ENCODE assay signal across 16 cellular contexts in genomic region chr12:132427999-132428871, GRCh38.
DNase-seq lines count a peak whose midpoint lies in the region; ATAC-seq, FAIRE-seq and TF ChIP-seq lines count a peak whose summit lies in the region.
"Had no signal": no experiment of that assay in that cellular context is flagged by ENCODE, and none has a peak within 500 bp of the region (broad histone marks: within the 10 kb centered on the region; RNA-seq: fewer than 3 reads in every experiment).

No MANE protein-coding gene starts in this region.

- H3K9me3 Mint-ChIP-seq in CD14-positive monocyte, result peaks cover 6 to 20% (median 10%) of the 10 kb centered on the region in 7 donors

- no peaks in the 10 kb centered on the region for H3K36me3 Mint-ChIP-seq in CD14-positive monocyte
- H3K36me3 Mint-ChIP-seq: CD4-positive, alpha-beta memory T cell had no signal

- no peak overlapping the region for H3K27ac ChIP-seq in K562 (ENCODE audit: extremely low read depth, low read depth, low read length)
- H3K27ac ChIP-seq: esophagus muscularis mucosa had no signal

- CTCF ChIA-PET in K562 (lab: Yijun Ruan, JAX; ENCODE audit: low intra/inter-chr PET ratio), result no interaction called here

- no peaks in the 10 kb centered on the region; the same call in none of the 2 replicates for H4K20me1 ChIP-seq in K562 (replicated peaks; ENCODE audit: control insufficient read depth, insufficient read depth, low read length)

- no peak for FAIRE-seq in K562 (lab: Jason Lieb, UNC)

- no peaks in the 10 kb centered on the region for H3K9me1 ChIP-seq in K562 (ENCODE audit: control insufficient read depth, insufficient read depth, low read length)

- no TSS peak for BruUV-seq in K562 (replicated peaks; lab: Mats Ljungman, UMichigan)

- peak overlapping the region in 1 of 2 experiments; percentile 71; a peak in 1 of 4 replicates for H3K9ac ChIP-seq in K562 (ENCODE audit: insufficient read depth in 1 of 2, low read depth in 2 of 2, low read length in 2 of 2)

- H3K27me3 Mint-ChIP-seq in CD14-positive monocyte (ENCODE audit: low read depth in 3 of 3), result peaks cover 19 to 44% (median 42%) of the 10 kb centered on the region in 3 donors
- H3K27me3 Mint-ChIP-seq: activated CD4-positive, alpha-beta memory T cell treated with anti-CD3 and anti-CD28 coated beads, Interleukin-2, amount 10 ng/mL, durations not matched to agents 7 days and 5 days; CD4-positive, alpha-beta memory T cell had no signal

- TF ChIP-seq POLR2A in K562 (conservative IDR thresholded peaks at IDR 0.05), result no peak

- peaks cover 32 to 79% of the 10 kb centered on the region in 2 experiments; a peak in 4 of 5 replicates for H3K27me3 ChIP-seq in K562 (ENCODE audit: control insufficient read depth in 2 of 2, insufficient read depth in 2 of 2, low read length in 2 of 2)

- H3K27ac Mint-ChIP-seq in CD14-positive monocyte, result peak overlapping the region in 5 of 7 donors; percentile 65 to 82 (median 74)
- H3K27ac Mint-ChIP-seq: activated CD4-positive, alpha-beta memory T cell treated with anti-CD3 and anti-CD28 coated beads, Interleukin-2, amount 10 ng/mL, durations not matched to agents 7 days and 5 days; CD4-positive, alpha-beta memory T cell had no signal

- peaks cover 20% of the 10 kb centered on the region for H3K4me1 Mint-ChIP-seq in CD14-positive monocyte

- TF ChIP-seq EP300 in K562 (IDR thresholded peaks at IDR 0.05; ENCODE audit: low read length), result no peak

- peak overlapping the region; percentile 71 to 88 for H3K4me3 Mint-ChIP-seq in CD14-positive monocyte
- H3K4me3 Mint-ChIP-seq: activated CD4-positive, alpha-beta memory T cell treated with anti-CD3 and anti-CD28 coated beads, Interleukin-2, amount 10 ng/mL, durations not matched to agents 7 days and 5 days had no signal

- POLR2A ChIA-PET in K562 (lab: Yijun Ruan, JAX), result interaction anchor here (0.7 to 0.8 kb wide), 2 partner anchors 131 to 870 kb away, joined by 3 read pairs; no protein-coding TSS in a partner anchor

- H3K36me3 ChIP-seq in K562 (ENCODE audit: control insufficient read depth, insufficient read depth, low read length), result no peaks in the 10 kb centered on the region
- no peaks in the 10 kb centered on the region for H3K36me3 ChIP-seq in mucosa of descending colon (ENCODE audit: low read depth)
- H3K36me3 ChIP-seq: esophagus muscularis mucosa had no signal

- no peak for DNase-seq in CD14-positive monocyte (ENCODE audit: low spot score)
- peak; percentile 88 for DNase-seq in HT-29 (ENCODE audit: low spot score)
- DNase-seq in K562 (ENCODE audit: extremely low read depth in 1 of 4, low spot score in 3 of 4), result no peak
- DNase-seq in mucosa of descending colon, result no peak
- no peak for DNase-seq in NCI-H446 treated with DMSO at 0.1 percent for 48 hours (lab: John Stamatoyannopoulos, UW)
- no peak for DNase-seq in central memory CD4-positive, alpha-beta T cell
- DNase-seq: activated CD4-positive, alpha-beta memory T cell treated with anti-CD3 and anti-CD28 coated beads, Interleukin-2, amount 10 ng/mL, durations not matched to agents 7 days and 5 days; activated gamma-delta T cell treated with Interleukin-2 at 50 U/mL for 16 hours; CD4-positive, alpha-beta memory T cell; NCI-H1048; stimulated activated CD4-positive, alpha-beta T cell treated with anti-CD3 and anti-CD28 coated beads, Interleukin-2, amount 100 ng/mL, for 24 hours; stimulated activated naive CD4-positive, alpha-beta T cell treated with Interleukin-2 at 50 U/mL for 16 hours; T-helper 2 cell had no signal

- H3K4me3 ChIP-seq in K562, result no peak overlapping the region
- no peak overlapping the region for H3K4me3 ChIP-seq in mucosa of descending colon
- H3K4me3 ChIP-seq: esophagus muscularis mucosa had no signal

- 15% methylated on average over 34 of the region's 38 CpGs for WGBS in K562 (ENCODE audit: insufficient coverage, low coverage, missing lambda C conversion rate)

- H2AFZ ChIP-seq in K562 (ENCODE audit: low read depth, low read length), result no peak overlapping the region

- H3K4me1 ChIP-seq in K562 (replicated peaks in 1 of 2; ENCODE audit: control insufficient read depth in 2 of 2, insufficient read depth in 2 of 2, low read length in 2 of 2) (peaks cover 2 to 50% of the 10 kb centered on the region in 2 experiments; a peak in 4 of 5 replicates), mucosa of descending colon (ENCODE audit: low read depth) (peaks cover 20% of the 10 kb centered on the region)

- in situ Hi-C loops in K562 (cut with MboI), result no loop called here

- ATAC-seq in K562, result peak; percentile 13; the same call in 1 of the 3 replicates
- ATAC-seq in mucosa of descending colon, result peak; percentile 40
- no peak for ATAC-seq in HG02642 (IDR thresholded peaks at IDR 0.05; ENCODE audit: poor library complexity, unreplicated experiment)
- no peak for ATAC-seq in GM18909 (IDR thresholded peaks at IDR 0.05; ENCODE audit: poor library complexity, unreplicated experiment)

- TF ChIP-seq CTCF in CD14-positive monocyte (IDR thresholded peaks at IDR 0.05) (no peak), K562 (IDR thresholded peaks at IDR 0.05 in 2 of 3, conservative IDR thresholded peaks at IDR 0.05 in 1 of 3; ENCODE audit: insufficient read depth in 2 of 3, low read depth in 1 of 3, low read length in 3 of 3) (peak in 2 of 3 experiments; percentile 16 to 36; a peak in 2 of 6 replicates), mucosa of descending colon (IDR thresholded peaks at IDR 0.05) (no peak)

- H3K9me3 ChIP-seq in K562 (replicated peaks; ENCODE audit: control insufficient read depth, insufficient read depth, low read depth, low read length) (peaks cover 5% of the 10 kb centered on the region), mucosa of descending colon (no peaks in the 10 kb centered on the region)
- H3K9me3 ChIP-seq: esophagus muscularis mucosa had no signal

- no peak overlapping the region for H3K4me2 ChIP-seq in K562 (ENCODE audit: insufficient read depth, low read length)

- TF ChIP-seq RAD21 in K562 (CRISPR knock-in tag; conservative IDR thresholded peaks at IDR 0.05 in 1 of 2, IDR thresholded peaks at IDR 0.05 in 1 of 2), result no peak

- intact Hi-C loops in CD14-positive monocyte (cut with micrococcal nuclease), result no loop called here
- intact Hi-C loops in K562 (cut with micrococcal nuclease), result no loop called here
- intact Hi-C loops in mucosa of descending colon (cut with DNase I, micrococcal nuclease), result no loop called here

- no peaks in the 10 kb centered on the region for H3K79me2 ChIP-seq in K562 (ENCODE audit: control insufficient read depth, insufficient read depth, low read length)

TF ChIP-seq in K562, 482 proteins besides CTCF, POLR2A, EP300 and RAD21 (continues in another document):
- TF ChIP-seq RBM14 (IDR thresholded peaks at IDR 0.05; ENCODE audit: borderline replicate concordance, insufficient read depth, low read depth, low read length), result no peak
- TF ChIP-seq ZNF445 (CRISPR knock-in tag; IDR thresholded peaks at IDR 0.05; ENCODE audit: low read depth), result no peak
- TF ChIP-seq CBFA2T2 (conservative IDR thresholded peaks at IDR 0.05), result no peak
- peak in 1 of 2 experiments; percentile 46 for TF ChIP-seq E2F6 (IDR thresholded peaks at IDR 0.05; ENCODE audit: borderline replicate concordance in 1 of 2, extremely low read depth in 1 of 2, insufficient read depth in 1 of 2, insufficient read length in 1 of 2, low read depth in 1 of 2, low read length in 1 of 2, poor library complexity in 1 of 2, severe bottlenecking in 1 of 2)
- TF ChIP-seq TFAP4 (CRISPR knock-in tag; IDR thresholded peaks at IDR 0.05; ENCODE audit: borderline replicate concordance), result peak; percentile 4; the same call in 1 of the 2 replicates
- no peak for TF ChIP-seq FOXJ3 (CRISPR knock-in tag; IDR thresholded peaks at IDR 0.05)

Comparison
In these comparisons a context has a peak if more than half of its experiments do, and no peak if none do; other contexts are left out.
1. CTCF ChIP-seq: peak in K562 (2 of 3); none in CD14-positive monocyte (single experiment) and mucosa of descending colon (single experiment).
2. ATAC-seq: peak in K562 (single experiment) and mucosa of descending colon (single experiment); none in HG02642 (single experiment) and GM18909 (single experiment).